8 cellular contexts compared by ENCODE assay signal in the genomic region with DNA sequence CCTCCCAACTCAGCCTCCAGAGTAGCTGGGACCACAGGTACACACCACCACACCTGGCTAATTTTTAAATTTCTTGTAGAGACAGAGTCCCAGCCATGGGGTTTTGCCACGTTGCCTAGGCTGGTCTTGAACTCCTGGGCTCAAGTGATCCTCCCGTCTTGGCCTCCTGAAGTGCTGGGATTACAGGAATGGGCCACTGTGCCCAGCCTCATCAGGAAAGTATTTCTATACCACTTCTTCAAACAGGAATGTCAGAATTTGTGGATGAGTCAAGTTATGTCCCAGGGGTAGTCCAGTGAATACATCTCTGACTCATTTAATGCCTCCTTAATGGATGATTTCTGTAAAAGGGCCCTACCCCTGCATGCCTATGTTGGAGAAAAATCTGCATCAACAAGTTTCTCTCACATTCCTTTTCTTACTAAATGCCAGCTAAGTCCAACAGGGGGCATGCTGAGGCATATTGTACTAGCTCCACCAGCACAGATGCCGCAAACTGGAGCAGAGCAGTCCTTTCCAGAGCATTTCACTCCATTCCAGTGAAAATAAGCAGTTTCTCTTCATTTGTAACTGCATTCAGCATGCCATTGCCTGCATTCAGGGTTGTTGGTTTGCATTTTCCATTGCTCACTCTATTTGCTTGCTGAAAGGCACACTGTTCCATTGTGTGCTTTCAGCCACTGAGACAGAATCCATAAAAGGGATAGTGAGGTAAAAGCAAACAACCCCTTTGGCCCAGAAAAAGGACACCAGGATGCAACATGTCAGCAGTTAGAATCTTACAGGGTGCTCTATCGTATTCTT. TPM values are rescaled to one million over a fixed set of nuclear protein-coding genes. Genes with fewer than 3 reads are reported as not detected.
DNase-seq lines count a peak whose midpoint lies in the region; ATAC-seq, FAIRE-seq and TF ChIP-seq lines count a peak whose summit lies in the region.

No MANE protein-coding gene starts in this region.

- TF ChIP-seq CTCF in Calu3 (IDR thresholded peaks at IDR 0.05; ENCODE audit: unreplicated experiment), result peak; percentile 93
- peak; percentile 72 for TF ChIP-seq CTCF in H9 (conservative IDR thresholded peaks at IDR 0.05)

- H3K23me2 ChIP-seq in H9 (ENCODE audit: insufficient read length, low read depth, low read length, poor library complexity, severe bottlenecking), result peaks cover 3% of the 10 kb centered on the region

- no peak overlapping the region for H2AK5ac ChIP-seq in H9 (ENCODE audit: insufficient read length, low read length)

- CTCF ChIA-PET in Calu3 (lab: Charles Lee), result interaction anchor here (0.6 to 1.4 kb wide), 14 partner anchors 9 to 644 kb away, joined by 3 to 19 read pairs (median 3); no protein-coding TSS in a partner anchor

- H4K8ac ChIP-seq in H9 (replicated peaks; ENCODE audit: insufficient read length, low read depth, low read length), result no peak overlapping the region

- H3K79me1 ChIP-seq in H9 (ENCODE audit: insufficient read depth, low read depth, low read length, poor library complexity, severe bottlenecking), result no peaks in the 10 kb centered on the region

- H4K20me1 ChIP-seq in H9 (ENCODE audit: control insufficient read depth, insufficient read depth, insufficient read length), result no peaks in the 10 kb centered on the region

- H3K4me1 Mint-ChIP-seq in Calu3 (ENCODE audit: low read depth, unreplicated experiment) (peaks cover 25% of the 10 kb centered on the region), H9 (peaks cover 22 to 49% of the 10 kb centered on the region in 2 experiments)

- peak; percentile 94 for FAIRE-seq in RCC 7860 (lab: Jason Lieb, UNC)

- peaks cover 5% of the 10 kb centered on the region for H3K27me3 Mint-ChIP-seq in Calu3 (ENCODE audit: unreplicated experiment)
- peaks cover 4% of the 10 kb centered on the region for H3K27me3 Mint-ChIP-seq in H9 (ENCODE audit: low read depth)

- no peak overlapping the region for H2BK12ac ChIP-seq in H9 (ENCODE audit: insufficient read length, low read depth, low read length)

- H2BK120ac ChIP-seq in H9 (ENCODE audit: low read depth, low read length, poor library complexity, severe bottlenecking), result no peak overlapping the region

- H3K4me3 Mint-ChIP-seq in Calu3 (ENCODE audit: low read depth, unreplicated experiment) (no peak overlapping the region), H9 (peak overlapping the region in 1 of 2 experiments; percentile 9; a peak in 1 of 5 replicates)

- H2BK5ac ChIP-seq in H9 (ENCODE audit: insufficient read length, low read length), result no peak overlapping the region

- no peak overlapping the region for H3K14ac ChIP-seq in H9 (ENCODE audit: insufficient read depth, low read length)

- no peak overlapping the region for H3T11ph ChIP-seq in H9 (ENCODE audit: low read length)

- intact Hi-C loops in Calu3 (cut with micrococcal nuclease; ENCODE audit: unreplicated experiment), result loop anchor here (2.0 kb wide), 2 partner anchors 28 to 90 kb away; no protein-coding TSS in a partner anchor

- H3K56ac ChIP-seq in H9 (ENCODE audit: insufficient read length, low read depth, low read length), result no peak overlapping the region

- H3K23ac ChIP-seq in H9 (ENCODE audit: insufficient read length, low read depth, low read length), result no peak overlapping the region

- H3K36me3 Mint-ChIP-seq in Calu3 (ENCODE audit: insufficient read depth, unreplicated experiment), result peaks cover 2% of the 10 kb centered on the region
- H3K36me3 Mint-ChIP-seq in H9 (ENCODE audit: insufficient read depth in 1 of 3, low read depth in 3 of 3), result no peaks in the 10 kb centered on the region; a peak in 1 of 7 replicates

- H4K5ac ChIP-seq in H9 (ENCODE audit: insufficient read length, low read depth, low read length), result peak overlapping the region; percentile 53

- H3K27ac ChIP-seq in H9 (ENCODE audit: insufficient read length, low read depth, low read length), result peak overlapping the region; percentile 38
- H3K27ac ChIP-seq in skin epidermis, result peak overlapping the region in 16 of 21 experiments; percentile 2 to 80 (median 60)

- no peak overlapping the region for H4K91ac ChIP-seq in H9 (ENCODE audit: insufficient read length, low read depth, low read length)

- no peak overlapping the region for H2AFZ ChIP-seq in H9 (ENCODE audit: low read length)

- no peak overlapping the region for H2BK15ac ChIP-seq in H9 (ENCODE audit: low read depth, low read length)

- no peaks in the 10 kb centered on the region for H3K27me3 ChIP-seq in H9 (ENCODE audit: insufficient read depth, low read length)

- no TSS peak for BruUV-seq in Calu3 (replicated peaks; lab: Mats Ljungman, UMichigan)

- H3K4ac ChIP-seq in H9 (ENCODE audit: low read depth, low read length), result no peak overlapping the region

- no peaks in the 10 kb centered on the region for H3K79me2 ChIP-seq in H9 (ENCODE audit: insufficient read depth, low read length)

- H3K4me3 ChIP-seq in skin epidermis, result no peak overlapping the region

- H3K9me3 ChIP-seq in H9 (ENCODE audit: control insufficient read depth, low read depth, low read length), result no peaks in the 10 kb centered on the region

- peaks cover 2% of the 10 kb centered on the region; the same call in 1 of the 2 replicates for H3K4me1 ChIP-seq in H9 (ENCODE audit: insufficient read depth, low read length)

- DNase-seq in Calu3 (peak; percentile 78), H9 (peak; percentile 74), RCC 7860 (ENCODE audit: low spot score) (peak; percentile 98), brain pericyte (ENCODE audit: low read depth, low spot score) (peak; percentile 73), iris pigment epithelial cell (ENCODE audit: low read depth) (peak; percentile 95), NCI-H1417 treated with DMSO at 0.1 percent for 48 hours (lab: John Stamatoyannopoulos, UW) (no peak)

- no peak overlapping the region for H2BK20ac ChIP-seq in H9 (ENCODE audit: low read depth, low read length, poor library complexity, severe bottlenecking)

- H3K9me3 Mint-ChIP-seq in Calu3 (ENCODE audit: low read depth, unreplicated experiment), result peaks cover 3% of the 10 kb centered on the region
- H3K9me3 Mint-ChIP-seq in H9, result no peaks in the 10 kb centered on the region

- no CpG with 5 or more reads among the region's 4 CpGs for WGBS in H9 (ENCODE audit: extremely low coverage, insufficient read length, low lambda C conversion rate)

- H3K27ac Mint-ChIP-seq in Calu3 (ENCODE audit: unreplicated experiment) (no peak overlapping the region), H9 (peak overlapping the region; percentile 28 to 82 (median 50); a peak in 4 of 7 replicates)

- peak overlapping the region; percentile 30 for H3K9ac ChIP-seq in H9 (ENCODE audit: extremely low read depth, insufficient read length, low read length)

- H3K4me2 ChIP-seq in H9 (ENCODE audit: insufficient read depth, insufficient read length, low read length), result no peak overlapping the region

- no peak for ATAC-seq in GM21528 (IDR thresholded peaks at IDR 0.05; ENCODE audit: low FRiP score, unreplicated experiment)

- no peak overlapping the region for H3K18ac ChIP-seq in H9 (ENCODE audit: insufficient read length, low read depth, low read length)

RNA-seq across cellular contexts. Expression of a gene that starts 5.3 kb away (rescaled TPM):
- total RNA-seq in Calu3 (2022) (4.0 and 6.7 TPM in 2 replicates), H9 (2021) (65.2 and 70.0 TPM in 2 replicates)

RNA-seq across cellular contexts. Expression of a gene that starts 30.3 kb away (rescaled TPM):
- total RNA-seq in Calu3 (2022) (140 and 141 TPM in 2 replicates), H9 (2021) (47.8 and 54.1 TPM in 2 replicates)

RNA-seq across cellular contexts. Expression of a gene that starts 40.1 kb away (rescaled TPM):
- total RNA-seq in Calu3 (2022) (183 and 196 TPM in 2 replicates), H9 (2021) (82.1 and 83.2 TPM in 2 replicates)
